In the genomic region with DNA sequence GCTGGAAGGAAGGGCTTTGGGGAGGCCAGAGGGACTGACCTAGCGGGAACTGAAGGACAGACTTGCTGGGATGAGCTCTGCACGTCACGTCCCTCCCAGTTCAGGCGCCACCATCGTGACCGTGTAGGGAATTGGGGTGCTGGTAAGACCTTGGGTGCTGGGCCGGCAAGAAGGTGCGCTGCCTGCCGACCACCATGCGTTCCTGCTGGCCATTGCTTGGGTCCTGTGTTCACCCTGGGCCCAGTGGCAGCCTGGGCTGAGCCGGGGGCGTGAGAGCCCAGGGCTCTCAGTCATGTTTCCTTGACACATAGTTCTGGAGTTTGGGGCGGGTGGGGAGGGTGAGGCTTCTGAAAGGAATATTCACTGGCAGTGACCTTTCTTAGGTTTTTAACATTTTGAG, we compare ENCODE assay signal across 1 cellular context.
TF ChIP-seq lines count a peak whose summit lies in the region.

No MANE protein-coding gene starts in this region.

TF ChIP-seq in H1, 55 proteins besides CTCF, POLR2A, EP300 and RAD21:
- TF ChIP-seq, protein P1, sequence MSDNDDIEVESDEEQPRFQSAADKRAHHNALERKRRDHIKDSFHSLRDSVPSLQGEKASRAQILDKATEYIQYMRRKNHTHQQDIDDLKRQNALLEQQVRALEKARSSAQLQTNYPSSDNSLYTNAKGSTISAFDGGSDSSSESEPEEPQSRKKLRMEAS (IDR thresholded peaks at IDR 0.05): no peak
- TF ChIP-seq RFX5 (IDR thresholded peaks at IDR 0.05; ENCODE audit: borderline replicate concordance, low read depth, low read length) (no peak), MAFK (IDR thresholded peaks at IDR 0.05; ENCODE audit: low read depth, low read length) (no peak), NRF1 (IDR thresholded peaks at IDR 0.05; ENCODE audit: low read depth, low read length) (no peak), RNF2 (IDR thresholded peaks at IDR 0.05; ENCODE audit: borderline replicate concordance, low read depth, low read length, missing control alignments, poor library complexity, severe bottlenecking) (no peak), SP1 (IDR thresholded peaks at IDR 0.05; ENCODE audit: low read depth, low read length) (no peak), SUZ12 (IDR thresholded peaks at IDR 0.05; ENCODE audit: low read length) (no peak), RXRA (IDR thresholded peaks at IDR 0.05; ENCODE audit: insufficient read depth, low read depth, low read length) (no peak), GABPA (IDR thresholded peaks at IDR 0.05; ENCODE audit: borderline replicate concordance, insufficient read depth, low read length) (no peak), CHD1 (IDR thresholded peaks at IDR 0.05; ENCODE audit: low read depth, low read length) (no peak), HDAC6 (IDR thresholded peaks at IDR 0.05; ENCODE audit: low read depth, low read length) (no peak)
- TF ChIP-seq, protein P2, sequence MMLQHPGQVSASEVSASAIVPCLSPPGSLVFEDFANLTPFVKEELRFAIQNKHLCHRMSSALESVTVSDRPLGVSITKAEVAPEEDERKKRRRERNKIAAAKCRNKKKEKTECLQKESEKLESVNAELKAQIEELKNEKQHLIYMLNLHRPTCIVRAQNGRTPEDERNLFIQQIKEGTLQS (IDR thresholded peaks at IDR 0.05; ENCODE audit: insufficient read depth, low read depth, low read length): no peak
